Comparison of ENCODE assay signal across 31 cellular contexts in genomic region chr11:7430496-7430895, GRCh38. TPM values are rescaled to one million over a fixed set of nuclear protein-coding genes. Genes with fewer than 3 reads are reported as not detected.
DNase-seq lines count a peak whose midpoint lies in the region; TF ChIP-seq lines count a peak whose summit lies in the region.
"Had no signal": no experiment of that assay in that cellular context is flagged by ENCODE, and none has a peak within 500 bp of the region (broad histone marks: within the 10 kb centered on the region; RNA-seq: fewer than 3 reads in every experiment).

No MANE protein-coding gene starts in this region.

- intact Hi-C loops in esophagus muscularis mucosa (cut with DNase I), result no loop called here

- WGBS in esophagus muscularis mucosa, result 100% methylated on average over 2 of the region's 2 CpGs

- no peak for TF ChIP-seq EP300 in esophagus muscularis mucosa (IDR thresholded peaks at IDR 0.05)

- no peak overlapping the region for H3K27ac ChIP-seq in esophagus muscularis mucosa (replicated peaks in 1 of 4)
- H3K27ac ChIP-seq: 22Rv1; A549; BLaER1; BLaER1 treated with 17β-estradiol and CSF1 and Interleukin-3, amounts not matched to agents 10 nM and 100 nM; C4-2B had no signal

- DNase-seq in esophagus muscularis mucosa (ENCODE audit: extremely low spot score), result peak; percentile 80
- DNase-seq in H7, result no peak
- DNase-seq: 8988T; ACHN; AML-193; BE2C; C1 segment of cervical spinal cord; Caco-2; Calu3; CD4-positive, alpha-beta memory T cell; CD4-positive, alpha-beta T cell; CD4-positive, CD25-positive, alpha-beta regulatory T cell; CD8-positive, alpha-beta memory T cell; CD8-positive, alpha-beta T cell; COR-L47; DMS 273 treated with DMSO at 0.1 percent for 48 hours; DMS153; DMS53; DMS79; DMS79 treated with DMSO at 0.1 percent for 48 hours; DND-41; EL had no signal

- no peak overlapping the region for H3K4me3 ChIP-seq in esophagus muscularis mucosa
- no peak overlapping the region for H3K4me3 ChIP-seq in H7 (ENCODE audit: insufficient read depth, low read depth, low read length)
- H3K4me3 ChIP-seq: A549; BLaER1; BLaER1 treated with 17β-estradiol and CSF1 and Interleukin-3, amounts not matched to agents 10 nM and 100 nM had no signal

- H3K27me3 ChIP-seq in esophagus muscularis mucosa (no peaks in the 10 kb centered on the region), H7 (ENCODE audit: control insufficient read depth, insufficient read depth, low read length) (no peaks in the 10 kb centered on the region)
- H3K27me3 ChIP-seq: BE2C; BLaER1; BLaER1 treated with 17β-estradiol and CSF1 and Interleukin-3, amounts not matched to agents 10 nM and 100 nM had no signal

- no peaks in the 10 kb centered on the region for H3K9me3 ChIP-seq in esophagus muscularis mucosa
- H3K9me3 ChIP-seq: A549; BE2C; BLaER1; BLaER1 treated with 17β-estradiol and CSF1 and Interleukin-3, amounts not matched to agents 10 nM and 100 nM; Caco-2 had no signal

- H3K36me3 ChIP-seq in esophagus muscularis mucosa (no peaks in the 10 kb centered on the region), H7 (replicated peaks; ENCODE audit: control insufficient read depth, insufficient read depth, low read length) (no peaks in the 10 kb centered on the region)
- H3K36me3 ChIP-seq: BE2C; BLaER1; BLaER1 treated with 17β-estradiol and CSF1 and Interleukin-3, amounts not matched to agents 10 nM and 100 nM had no signal

- H3K4me1 ChIP-seq in esophagus muscularis mucosa, result no peaks in the 10 kb centered on the region
- H3K4me1 ChIP-seq: A549, BE2C, BLaER1, Caco-2 had no signal

- no peak for TF ChIP-seq CTCF in esophagus muscularis mucosa (IDR thresholded peaks at IDR 0.05)

- TF ChIP-seq POLR2A in esophagus muscularis mucosa (IDR thresholded peaks at IDR 0.05; ENCODE audit: low read depth), result no peak

RNA-seq across cellular contexts. Expression of gene OLFML1, which starts 54.8 kb away (rescaled TPM):
- 10 to 100 TPM in 1 of 4 donors, 1 to 10 TPM in 3; 5.6 to 10.8 (median 7.7) TPM for total RNA-seq in esophagus muscularis mucosa
- total RNA-seq in H7 (2014; rRNA removed; shearing (Covaris generic)), result 2.8 TPM in 1 of 2 replicates, not detected in the other
- total RNA-seq: A172; A673; B cell; Calu3; CD4-positive, alpha-beta memory T cell; CD4-positive, alpha-beta T cell; CD4-positive, CD25-positive, alpha-beta regulatory T cell; CD8-positive, alpha-beta memory T cell; CD8-positive, alpha-beta T cell; Daoy had no signal
